ENCODE assay signal across 1 cellular context in genomic region chr20:34404803-34405202, GRCh38.
TF ChIP-seq lines count a peak whose summit lies in the region.

No MANE protein-coding gene starts in this region.

TF ChIP-seq in GM12878, 131 proteins besides CTCF, POLR2A, EP300 and RAD21:
- TF ChIP-seq ZZZ3 (IDR thresholded peaks at IDR 0.05; ENCODE audit: control insufficient read depth, insufficient read length, low read depth) (no peak), HCFC1 (IDR thresholded peaks at IDR 0.05; ENCODE audit: low read length) (no peak), SREBF1 (IDR thresholded peaks at IDR 0.05; ENCODE audit: low read length) (no peak), ZNF217 (IDR thresholded peaks at IDR 0.05) (no peak), BACH1 (IDR thresholded peaks at IDR 0.05; ENCODE audit: borderline replicate concordance) (no peak), ZNF592 (IDR thresholded peaks at IDR 0.05) (no peak), CBX5 (IDR thresholded peaks at IDR 0.05; ENCODE audit: low read depth) (no peak), TCF7 (IDR thresholded peaks at IDR 0.05; ENCODE audit: borderline replicate concordance) (no peak), BCLAF1 (IDR thresholded peaks at IDR 0.05) (no peak)
TF ChIP-seq in GM12878: peak in this region for 0.
